Comparison of ENCODE assay signal across 21 cellular contexts in genomic region chr1:38918568-38918967, GRCh38. TPM values are rescaled to one million over a fixed set of nuclear protein-coding genes. Genes with fewer than 3 reads are reported as not detected.
"Had no signal": no experiment of that assay in that cellular context is flagged by ENCODE, and none has a peak within 500 bp of the region (broad histone marks: within the 10 kb centered on the region; RNA-seq: fewer than 3 reads in every experiment).

No MANE protein-coding gene starts in this region.

- H3K27me3 ChIP-seq: neutrophil, transverse colon, vagina had no signal

- H3K4me3 ChIP-seq: mucosa of descending colon, transverse colon, vagina had no signal

- H3K4me1 ChIP-seq: vagina had no signal

- H3K27ac ChIP-seq: neutrophil, transverse colon, vagina had no signal

- H3K36me3 ChIP-seq: neutrophil, transverse colon, vagina had no signal

- H3K9me3 ChIP-seq: mucosa of descending colon, neutrophil, transverse colon, vagina had no signal

- FAIRE-seq: astrocyte, colon had no signal

- ATAC-seq: activated naive CD8-positive, alpha-beta T cell treated with anti-CD3 and anti-CD28 coated beads, Interleukin-2, amount 50 U/mL, for 24 hours; esophagus mucosa; mucosa of descending colon; naive thymus-derived CD4-positive, alpha-beta T cell; stimulated activated naive B cell treated with anti-CD40 and anti-IgM and Interleukin-4, amounts not matched to agents 10 μg/mL and 1 μg/mL and 100 μg/mL, for 72 hours had no signal

- DNase-seq: activated CD4-positive, alpha-beta T cell treated with anti-CD3 and anti-CD28 coated beads, Interleukin-2, amount 10 ng/mL, durations not matched to agents 24 days and 14 days; activated CD4-positive, CD25-positive, alpha-beta regulatory T cell; activated CD8-positive, alpha-beta memory T cell treated with anti-CD3 and anti-CD28 coated beads for 24 hours; activated naive CD4-positive, alpha-beta T cell treated with Interleukin-2 at 50 U/mL for 16 hours; activated naive CD8-positive, alpha-beta T cell treated with anti-CD3 and anti-CD28 coated beads, Interleukin-2, amount 50 U/mL, for 24 hours; left ventricle myocardium superior; mucosa of descending colon; naive thymus-derived CD4-positive, alpha-beta T cell; stimulated activated CD4-positive, alpha-beta T cell treated with anti-CD3 and anti-CD28 coated beads, Interleukin-2, amount 100 ng/mL, for 48 hours; stimulated activated naive B cell treated with anti-CD40 and anti-IgM and Interleukin-4, amounts not matched to agents 10 μg/mL and 1 μg/mL and 100 μg/mL, for 72 hours; transverse colon had no signal

RNA-seq across cellular contexts. Expression of gene RHBDL2, which starts 23.1 kb away (rescaled TPM):
- total RNA-seq: activated CD4-positive, alpha-beta T cell treated with anti-CD3 and anti-CD28 coated beads, Interleukin-2, amount 10 ng/mL, durations not matched to agents 24 days and 14 days; astrocyte; kidney epithelial cell; left ventricle myocardium superior; naive thymus-derived CD4-positive, alpha-beta T cell had no signal
- polyA plus RNA-seq: naive thymus-derived CD4-positive, alpha-beta T cell had no signal

RNA-seq across cellular contexts. Expression of gene GJA9, which starts 37.2 kb away (rescaled TPM):
- total RNA-seq: activated CD4-positive, alpha-beta T cell treated with anti-CD3 and anti-CD28 coated beads, Interleukin-2, amount 10 ng/mL, durations not matched to agents 24 days and 14 days; astrocyte; fibroblast of villous mesenchyme; kidney epithelial cell; left ventricle myocardium superior; naive thymus-derived CD4-positive, alpha-beta T cell; posterior vena cava; skeletal muscle tissue; subcutaneous adipose tissue; vagina had no signal
- polyA plus RNA-seq: naive thymus-derived CD4-positive, alpha-beta T cell had no signal
